In genomic region chr7:17301491-17302101, GRCh38 we compare ENCODE assay signal across 8 cellular contexts. TPM values are rescaled to one million over a fixed set of nuclear protein-coding genes. Genes with fewer than 3 reads are reported as not detected.
DNase-seq lines count a peak whose midpoint lies in the region; ATAC-seq, FAIRE-seq and TF ChIP-seq lines count a peak whose summit lies in the region.

No MANE protein-coding gene starts in this region.

- FAIRE-seq in A549 (lab: Jason Lieb, UNC) (no peak), HepG2 (lab: Jason Lieb, UNC) (no peak)

- H3K4me1 ChIP-seq in A549 (peaks cover 61% of the 10 kb centered on the region), HepG2 (ENCODE audit: insufficient read depth, low read length) (peaks cover 57% of the 10 kb centered on the region)

- intact Hi-C loops in HepG2 (cut with micrococcal nuclease; ENCODE audit: unreplicated experiment): loop anchor here (1.0 to 10.0 kb wide), 4 partner anchors 64 to 375 kb away; no protein-coding TSS in a partner anchor

- peak overlapping the region; percentile 93; the same call in 1 of the 2 replicates for H3K9ac ChIP-seq in HepG2 (ENCODE audit: insufficient read depth, low read depth, low read length)

- TF ChIP-seq RAD21 in A549 (conservative IDR thresholded peaks at IDR 0.05 in 1 of 2, IDR thresholded peaks at IDR 0.05 in 1 of 2) (peak; percentile 53 to 73), HepG2 (CRISPR knock-in tag; IDR thresholded peaks at IDR 0.05) (no peak)

- H3K9me3 ChIP-seq in A549 (peaks cover 6% of the 10 kb centered on the region; the same call in 1 of the 3 replicates), HepG2 (ENCODE audit: low read length) (no peaks in the 10 kb centered on the region)

- peaks cover 0 to 2% of the 10 kb centered on the region in 2 experiments; a peak in 1 of 5 replicates for H3K27me3 ChIP-seq in HepG2 (ENCODE audit: control insufficient read depth in 1 of 2, insufficient read depth in 2 of 2, low read length in 2 of 2)

- no peak for TF ChIP-seq POLR2A in A549 (IDR thresholded peaks at IDR 0.05; ENCODE audit: low read length)
- TF ChIP-seq POLR2A in HepG2 (IDR thresholded peaks at IDR 0.05; ENCODE audit: insufficient read depth in 1 of 2, low read depth in 2 of 2, low read length in 2 of 2): no peak

- peak in 1 of 2 experiments; percentile 53 for DNase-seq in A549 (ENCODE audit: low read depth in 1 of 2, low spot score in 1 of 2)
- peak; percentile 57 for DNase-seq in GM12865 (ENCODE audit: low read depth)
- DNase-seq in RPMI8226: peak; percentile 58
- DNase-seq in astrocyte of the spinal cord (ENCODE audit: low read depth, low spot score): peak; percentile 77
- no peak for DNase-seq in HepG2 (ENCODE audit: low spot score)
- peak in 4 of 6 experiments; percentile 9 to 51 (median 20) for DNase-seq in stimulated activated naive CD4-positive, alpha-beta T cell (lab: John Stamatoyannopoulos, UW)

- in situ Hi-C loops in astrocyte of the spinal cord (cut with HindIII; ENCODE audit: low sequenced_read_pairs): no loop called here
- in situ Hi-C loops in HepG2 (cut with HindIII; ENCODE audit: extremely low pct_ligation_motif_present, low pct_unique_long_range_greater_than_20kb): loop anchor here (5.0 kb wide), 1 partner anchor 314 kb away; no protein-coding TSS in a partner anchor

- no peak overlapping the region for H2AFZ ChIP-seq in HepG2 (ENCODE audit: low read length)

- peak overlapping the region; percentile 83 for H3K4me2 ChIP-seq in A549
- peak overlapping the region; percentile 71 for H3K4me2 ChIP-seq in HepG2 (ENCODE audit: low read depth, low read length)

- TF ChIP-seq EP300 in A549 (IDR thresholded peaks at IDR 0.05): no peak
- no peak for TF ChIP-seq EP300 in HepG2 (IDR thresholded peaks at IDR 0.05; ENCODE audit: low read depth in 2 of 2, low read length in 2 of 2)
- no peak for TF ChIP-seq EP300 in HepG2 (CRISPR knock-in tag; IDR thresholded peaks at IDR 0.05; ENCODE audit: borderline replicate concordance)

- H3K36me3 ChIP-seq in HepG2 (replicated peaks in 1 of 2; ENCODE audit: control insufficient read depth in 1 of 2, insufficient read depth in 2 of 2, low read length in 2 of 2): no peaks in the 10 kb centered on the region

- TF ChIP-seq CTCF in A549 (IDR thresholded peaks at IDR 0.05) (peak; percentile 65), GM12865 (IDR thresholded peaks at IDR 0.05; ENCODE audit: insufficient read depth, low read depth, low read length, missing control alignments) (peak; percentile 39), astrocyte of the spinal cord (IDR thresholded peaks at IDR 0.05; ENCODE audit: low read depth, low read length) (peak; percentile 41), HepG2 (CRISPR knock-in tag; IDR thresholded peaks at IDR 0.05) (peak; percentile 38)

- CTCF ChIA-PET in A549 (lab: Yijun Ruan, JAX) (interaction anchor here (0.7 to 2.6 kb wide), 13 partner anchors 18 to 345 kb away, joined by 3 to 14 read pairs (median 5); no protein-coding TSS in a partner anchor), HepG2 (lab: Yijun Ruan, JAX; ENCODE audit: low intra/inter-chr PET ratio, low total read pairs) (interaction anchor here (1.0 to 2.1 kb wide), 3 partner anchors 292 to 375 kb away, joined by 3 to 13 read pairs (median 4); no protein-coding TSS in a partner anchor)

- POLR2A ChIA-PET in A549 (lab: Yijun Ruan, JAX): interaction anchor here (0.6 kb wide), 1 partner anchor 26 kb away, joined by 4 read pairs; no protein-coding TSS in a partner anchor
- POLR2A ChIA-PET in HepG2 (lab: Yijun Ruan, JAX): no interaction called here

- H4K20me1 ChIP-seq in HepG2 (ENCODE audit: insufficient read depth, low read length): peaks cover 72% of the 10 kb centered on the region

- H3K4me3 ChIP-seq in A549 (peak overlapping the region; percentile 84), GM12865 (ENCODE audit: low read depth, low read length) (peak overlapping the region; percentile 58), astrocyte of the spinal cord (ENCODE audit: low read depth, low read length) (peak overlapping the region; percentile 90), HepG2 (replicated peaks in 1 of 3; ENCODE audit: insufficient read depth in 1 of 3, low read depth in 2 of 3, low read length in 3 of 3) (peak overlapping the region; percentile 78 to 95 (median 82))

- ATAC-seq in A549 (no peak), HepG2 (no peak), GM21360 (IDR thresholded peaks at IDR 0.05; ENCODE audit: unreplicated experiment) (no peak), GM19397 (IDR thresholded peaks at IDR 0.05; ENCODE audit: unreplicated experiment) (no peak)

- H3K27ac ChIP-seq in A549 (peak overlapping the region in 1 of 2 experiments; percentile 4; a peak in 1 of 6 replicates), HepG2 (ENCODE audit: extremely low read length, insufficient read depth, low read length) (peak overlapping the region; percentile 36)

- peaks cover 77% of the 10 kb centered on the region for H3K79me2 ChIP-seq in HepG2 (ENCODE audit: insufficient read depth, low read length)

- WGBS in A549 (ENCODE audit: missing lambda C conversion rate): 3% methylated on average over 2 of the region's 2 CpGs
- WGBS in HepG2 (ENCODE audit: low lambda C conversion rate): 12% methylated on average over 2 of the region's 2 CpGs

- BruUV-seq in HepG2 (replicated peaks; lab: Mats Ljungman, UMichigan): no TSS peak

TF ChIP-seq in A549, 52 proteins besides CTCF, POLR2A, EP300 and RAD21:
- TF ChIP-seq SMC3 (IDR thresholded peaks at IDR 0.05): peak; percentile 77; the same call in 2 of the 3 replicates
- no peak for TF ChIP-seq NPAS2 (CRISPR knock-in tag; IDR thresholded peaks at IDR 0.05; ENCODE audit: borderline replicate concordance)
TF ChIP-seq in A549: peak in this region for 1.

TF ChIP-seq in HepG2, 621 proteins besides CTCF, POLR2A, EP300 and RAD21 (continues in another document):
- TF ChIP-seq NR2F1 (CRISPR knock-in tag; IDR thresholded peaks at IDR 0.05) (no peak), ZNF160 (CRISPR knock-in tag; IDR thresholded peaks at IDR 0.05) (no peak), ZBTB8A (CRISPR knock-in tag; IDR thresholded peaks at IDR 0.05; ENCODE audit: borderline replicate concordance, low read depth) (no peak), STAG1 (CRISPR knock-in tag; IDR thresholded peaks at IDR 0.05) (peak; percentile 25; the same call in 1 of the 2 replicates), ZFP82 (CRISPR knock-in tag; IDR thresholded peaks at IDR 0.05; ENCODE audit: borderline replicate concordance) (no peak), CSRNP2 (CRISPR knock-in tag; conservative IDR thresholded peaks at IDR 0.05; ENCODE audit: low read depth) (no peak), RBFOX2 (IDR thresholded peaks at IDR 0.05; ENCODE audit: low read depth, low read length) (peak; percentile 9; the same call in 1 of the 2 replicates), ZNF33B (CRISPR knock-in tag; IDR thresholded peaks at IDR 0.05) (no peak)

RNA-seq across cellular contexts. Expression of gene AHR, which starts 3.1 kb away (rescaled TPM):
- polyA plus RNA-seq in A549 (2011; rRNA removed) (14.3 and 50.1 TPM in 2 replicates), A549 (2017; fragmentation: RNase III; extraction: RNeasy Plus Mini Kit Qiagen cat#74134 plus additional on column Dnase treatment) (7.8 to 11.4 TPM (median 9.1 TPM) in 3 replicates), HepG2 (2011; rRNA removed) (9.0 and 10.0 TPM in 2 replicates)
- 1.9 and 2.4 TPM in 2 replicates for polyA plus RNA-seq in A549 (2012; cell fraction: cytosol; rRNA removed)
- 4.5 and 7.6 TPM in 2 replicates for polyA plus RNA-seq in A549 (2012; cell fraction: nucleus; rRNA removed)
- 14.6 and 15.9 TPM in 2 replicates for polyA minus RNA-seq in A549 (2011; rRNA and poly(A)+ RNA removed)
- total RNA-seq in HepG2 (2016; rRNA removed; fragmentation: Illumina TruSeq; extraction: Trizol): 31.3 and 34.1 TPM in 2 replicates
- 1.7 and 3.1 TPM in 2 replicates for total RNA-seq in HepG2 (2016; cell fraction: cytosol; rRNA removed; fragmentation: Illumina TruSeq; extraction: Trizol; ENCODE audit: low read depth)
- 30.9 and 33.5 TPM in 2 replicates for total RNA-seq in HepG2 (2016; cell fraction: insoluble cytoplasmic fraction; rRNA removed; fragmentation: Illumina TruSeq; extraction: Trizol)
- total RNA-seq in HepG2 (2016; cell fraction: membrane; rRNA removed; fragmentation: Illumina TruSeq; extraction: Trizol): 6.5 and 7.0 TPM in 2 replicates
- total RNA-seq in HepG2 (2016; cell fraction: nucleus; rRNA removed; fragmentation: Illumina TruSeq; extraction: Trizol): 32.0 and 45.9 TPM in 2 replicates
- polyA plus RNA-seq in HepG2 (2011; cell fraction: cytosol; rRNA removed): 3.4 and 7.6 TPM in 2 replicates
- polyA plus RNA-seq in HepG2 (2011; cell fraction: nucleus; rRNA removed): 17.2 and 19.0 TPM in 2 replicates
- polyA plus RNA-seq in HepG2 (2012): 19.9 and 20.0 TPM in 2 replicates
- polyA plus RNA-seq in HepG2 (2016; cell fraction: cytosol; fragmentation: Illumina TruSeq; extraction: Trizol; ENCODE audit: low read depth): 0.34 and 0.38 TPM in 2 replicates
- polyA plus RNA-seq in HepG2 (2016; cell fraction: insoluble cytoplasmic fraction; fragmentation: Illumina TruSeq; extraction: Trizol; ENCODE audit: low read depth): 12.0 and 12.5 TPM in 2 replicates
- polyA plus RNA-seq in HepG2 (2016; cell fraction: membrane; fragmentation: Illumina TruSeq; extraction: Trizol; ENCODE audit: low read depth): 1.6 and 1.8 TPM in 2 replicates
- 19.2 and 22.4 TPM in 2 replicates for polyA plus RNA-seq in HepG2 (2016; cell fraction: nucleus; fragmentation: Illumina TruSeq; extraction: Trizol; ENCODE audit: insufficient read depth, low read depth)
- polyA minus RNA-seq in HepG2 (2011; rRNA and poly(A)+ RNA removed; ENCODE audit: low replicate concordance): 8.4 and 12.3 TPM in 2 replicates
- polyA minus RNA-seq in HepG2 (2011; cell fraction: cytosol; rRNA and poly(A)+ RNA removed): 26.4 and 26.5 TPM in 2 replicates
- polyA minus RNA-seq in HepG2 (2011; cell fraction: nucleus; rRNA and poly(A)+ RNA removed): 147 and 166 TPM in 2 replicates

Comparison
In these comparisons a context has a peak if more than half of its experiments do, and no peak if none do; other contexts are left out.
1. Of the 38 proteins assayed by ChIP-seq in both HepG2 and A549: peak only in HepG2: none; only in A549: RAD21 and SMC3; in both: CTCF; in neither: 35.